ENCODE assay signal across 8 cellular contexts in the genomic region with DNA sequence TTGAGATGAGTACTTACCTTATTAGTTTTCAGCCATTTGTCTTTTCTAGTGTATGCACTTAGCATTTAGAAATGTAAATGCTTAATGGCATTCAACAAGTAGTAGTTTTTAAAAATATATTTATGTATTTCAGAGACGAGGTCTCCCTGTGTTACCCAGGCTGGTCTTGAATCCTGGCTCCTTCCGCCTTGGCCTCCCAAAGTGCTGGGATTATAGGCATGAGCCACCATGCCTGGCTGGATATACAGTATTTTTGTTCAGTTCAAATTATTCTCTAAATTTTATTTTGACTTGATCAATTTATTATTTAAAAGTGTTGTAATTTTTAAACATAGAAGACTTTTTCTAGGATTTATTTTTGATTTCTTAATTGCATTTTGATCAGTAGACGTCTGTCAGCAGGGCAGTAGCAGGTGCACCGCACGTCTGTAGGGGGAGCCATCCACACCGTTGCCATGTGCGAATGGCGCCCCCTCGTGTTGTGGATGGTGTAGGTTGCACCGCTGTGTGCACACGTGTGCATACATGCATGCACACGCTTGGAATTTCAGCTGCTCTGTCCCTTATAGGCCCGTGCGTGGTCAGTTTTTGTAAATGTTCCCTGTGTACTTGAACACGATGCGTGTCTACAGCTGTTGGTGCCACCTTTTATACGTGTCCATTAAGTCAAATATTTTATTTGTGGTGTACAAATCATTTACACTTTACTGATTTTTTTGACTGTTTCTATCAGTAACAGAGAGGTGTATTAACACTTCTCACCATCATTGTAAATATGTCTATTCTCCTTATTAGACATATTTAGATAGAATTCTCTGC. TPM values are rescaled to one million over a fixed set of nuclear protein-coding genes. Genes with fewer than 3 reads are reported as not detected.
DNase-seq lines count a peak whose midpoint lies in the region; ATAC-seq and TF ChIP-seq lines count a peak whose summit lies in the region.

No MANE protein-coding gene starts in this region.

- ATAC-seq in T-cell (replicated peaks in 1 of 4) = peak; percentile 99 to 100 (median 100)
- ATAC-seq in activated naive CD8-positive, alpha-beta T cell treated with anti-CD3 and anti-CD28 coated beads, Interleukin-2, amount 10 ng/mL, durations not matched to agents 7 days and 5 days (ENCODE audit: low read depth) = peak; percentile 98
- peak in 7 of 8 donors; percentile 67 to 88 (median 80) for ATAC-seq in heart right ventricle

- CTCF ChIA-PET in T-cell (lab: Charles Lee) = interaction anchor here (0.6 to 0.7 kb wide), 3 partner anchors 12 to 324 kb away, joined by 3 to 4 read pairs (median 4); no protein-coding TSS in a partner anchor

- H3K27ac Mint-ChIP-seq in T-cell = peak overlapping the region in 1 of 2 donors; percentile 34
- H3K27ac Mint-ChIP-seq in activated naive CD8-positive, alpha-beta T cell treated with anti-CD3 and anti-CD28 coated beads, Interleukin-2, amount 10 ng/mL, durations not matched to agents 7 days and 5 days = no peak overlapping the region

- H3K4me1 Mint-ChIP-seq in T-cell = peaks cover 16 to 36% (median 17%) of the 10 kb centered on the region in 3 donors
- H3K4me1 Mint-ChIP-seq in activated naive CD8-positive, alpha-beta T cell treated with anti-CD3 and anti-CD28 coated beads, Interleukin-2, amount 10 ng/mL, durations not matched to agents 7 days and 5 days = peaks cover 12% of the 10 kb centered on the region

- DNase-seq in COR-L47 (lab: John Stamatoyannopoulos, UW) (peak; percentile 85), GOT3 (lab: John Stamatoyannopoulos, UW) (peak; percentile 7), NCI-H128 (lab: John Stamatoyannopoulos, UW; ENCODE audit: unreplicated experiment) (peak; percentile 47), T-cell (peak; percentile 76 to 94 (median 88)), heart right ventricle (peak; percentile 69 to 79), renal cortical epithelial cell (ENCODE audit: low read depth) (peak; percentile 73), NCI-H774 (lab: John Stamatoyannopoulos, UW) (no peak)
- DNase-seq in activated naive CD8-positive, alpha-beta T cell treated with anti-CD3 and anti-CD28 coated beads, Interleukin-2, amount 10 ng/mL, durations not matched to agents 7 days and 5 days = peak; percentile 94

- no peaks in the 10 kb centered on the region for H3K27me3 ChIP-seq in heart right ventricle

- no peak overlapping the region for H3K4me3 ChIP-seq in heart right ventricle

- intact Hi-C loops in heart right ventricle (cut with DNase I) = loop anchor here in 8 of 10 donors (1.0 to 5.0 kb wide), 4 partner anchors 143 to 148 kb away; no protein-coding TSS in a partner anchor

- no peak overlapping the region for H3K4me3 Mint-ChIP-seq in T-cell
- H3K4me3 Mint-ChIP-seq in activated naive CD8-positive, alpha-beta T cell treated with anti-CD3 and anti-CD28 coated beads, Interleukin-2, amount 10 ng/mL, durations not matched to agents 7 days and 5 days = no peak overlapping the region

- TF ChIP-seq CTCF in heart right ventricle (IDR thresholded peaks at IDR 0.05) = peak; percentile 55 to 100 (median 88)

- WGBS in heart right ventricle, 2 donors = 36 to 38% methylated on average over 17 of the region's 17 CpGs

- peaks cover 20% of the 10 kb centered on the region for H3K36me3 Mint-ChIP-seq in T-cell
- peaks cover 8% of the 10 kb centered on the region for H3K36me3 Mint-ChIP-seq in activated naive CD8-positive, alpha-beta T cell treated with anti-CD3 and anti-CD28 coated beads, Interleukin-2, amount 10 ng/mL, durations not matched to agents 7 days and 5 days

- H3K27me3 Mint-ChIP-seq in T-cell = no peaks in the 10 kb centered on the region
- H3K27me3 Mint-ChIP-seq in activated naive CD8-positive, alpha-beta T cell treated with anti-CD3 and anti-CD28 coated beads, Interleukin-2, amount 10 ng/mL, durations not matched to agents 7 days and 5 days = no peaks in the 10 kb centered on the region

- POLR2A ChIA-PET in T-cell (lab: Charles Lee) = no interaction called here
- POLR2A ChIA-PET in activated naive CD8-positive, alpha-beta T cell treated with anti-CD3 and anti-CD28 coated beads, Interleukin-2, amount 10 ng/mL, durations not matched to agents 7 days and 5 days (lab: Charles Lee) = no interaction called here

- no peak overlapping the region for H3K27ac ChIP-seq in heart right ventricle

- H3K9me3 ChIP-seq in heart right ventricle = peaks cover 0 to 10% (median 0%) of the 10 kb centered on the region in 11 donors

- H3K9me3 Mint-ChIP-seq in T-cell = no peaks in the 10 kb centered on the region
- H3K9me3 Mint-ChIP-seq in activated naive CD8-positive, alpha-beta T cell treated with anti-CD3 and anti-CD28 coated beads, Interleukin-2, amount 10 ng/mL, durations not matched to agents 7 days and 5 days = no peaks in the 10 kb centered on the region

- H3K36me3 ChIP-seq in heart right ventricle = no peaks in the 10 kb centered on the region

- peaks cover 0 to 9% (median 0%) of the 10 kb centered on the region in 9 donors for H3K4me1 ChIP-seq in heart right ventricle

RNA-seq across cellular contexts. Expression of a gene that starts 30.6 kb away (rescaled TPM):
- total RNA-seq in T-cell (10 to 100 TPM; 59.4 to 76.8 (median 71.4) TPM), heart right ventricle (10 to 100 TPM; 21.6 to 30.3 (median 26.4) TPM), renal cortical epithelial cell (11.6 and 35.5 TPM in 2 replicates)
- total RNA-seq in activated naive CD8-positive, alpha-beta T cell treated with anti-CD3 and anti-CD28 coated beads, Interleukin-2, amount 10 ng/mL, durations not matched to agents 7 days and 5 days = 10 to 100 TPM; 43.2 to 43.8 TPM
- polyA plus RNA-seq in heart right ventricle = 10 to 100 TPM in 1 of 2 donors, 1 to 10 TPM in 1; 7.9 to 13.5 TPM
